ENCODE assay signal across 21 cellular contexts in the genomic region with DNA sequence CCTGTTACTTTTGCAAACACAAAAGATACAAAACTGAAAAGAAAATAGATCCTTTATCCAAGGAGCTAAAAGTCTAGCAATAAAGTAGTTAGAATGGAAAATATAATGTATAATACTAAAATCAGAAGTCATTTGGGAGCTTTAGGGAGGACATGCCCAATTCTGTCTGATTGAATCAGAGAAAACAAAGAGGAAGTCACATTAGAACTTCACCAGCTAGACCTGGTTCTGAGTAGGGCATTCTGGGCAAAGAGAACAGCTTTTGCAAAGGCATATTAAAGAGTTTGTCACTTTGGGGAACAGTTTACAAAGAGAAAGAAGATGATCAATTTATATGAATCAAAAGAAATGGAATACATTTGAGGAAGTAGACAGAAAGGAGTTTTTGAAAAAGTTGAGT.
"Had no signal": no experiment of that assay in that cellular context is flagged by ENCODE, and none has a peak within 500 bp of the region (broad histone marks: within the 10 kb centered on the region; RNA-seq: fewer than 3 reads in every experiment).

No MANE protein-coding gene starts in this region.

- H3K9me3 ChIP-seq: body of pancreas, heart left ventricle, neutrophil, ovary, prostate gland, thoracic aorta, upper lobe of right lung had no signal

- H3K27me3 ChIP-seq: body of pancreas, ovary had no signal

- H3K4me3 ChIP-seq: body of pancreas, cardiac muscle cell, heart left ventricle, ovary, prostate gland, thoracic aorta, upper lobe of right lung had no signal

- H3K4me1 ChIP-seq: heart left ventricle, prostate gland, upper lobe of right lung had no signal

- H3K4me3 Mint-ChIP-seq: activated naive CD4-positive, alpha-beta T cell treated with anti-CD3 and anti-CD28 coated beads, Interleukin-2, amount 50 U/mL, for 24 hours; memory B cell; nephron; T-helper 1 cell treated with Interleukin-12 subunit alpha and Interleukin-12 subunit beta and Interleukin-4 antibody, amounts not matched to agents 30 μg/mL and 1 μg/mL, for 36 hours had no signal

- H3K9me3 Mint-ChIP-seq: activated CD4-positive, alpha-beta T cell treated with anti-CD3 and anti-CD28 coated beads, Interleukin-2, amount 10 ng/mL, durations not matched to agents 24 days and 14 days; activated naive CD4-positive, alpha-beta T cell treated with anti-CD3 and anti-CD28 coated beads, Interleukin-2, amount 50 U/mL, for 24 hours; activated T-helper 2 cell treated with anti-CD3 and anti-CD28 coated beads, Interferon-gamma antibody, Interleukin-2, Interleukin-4, amounts not matched to agents 10 μg/mL and 5 μg/mL and 100 μg/mL, durations not matched to agents 14 hours and 24 hours and 36 hours; memory B cell; nephron; T-helper 1 cell treated with Interleukin-12 subunit alpha and Interleukin-12 subunit beta and Interleukin-4 antibody, amounts not matched to agents 30 μg/mL and 1 μg/mL, for 36 hours had no signal

- H3K36me3 Mint-ChIP-seq: activated naive CD4-positive, alpha-beta T cell treated with anti-CD3 and anti-CD28 coated beads, Interleukin-2, amount 50 U/mL, for 24 hours; memory B cell had no signal

- H3K27ac Mint-ChIP-seq: activated T-helper 2 cell treated with anti-CD3 and anti-CD28 coated beads, Interferon-gamma antibody, Interleukin-2, Interleukin-4, amounts not matched to agents 10 μg/mL and 5 μg/mL and 100 μg/mL, durations not matched to agents 14 hours and 24 hours and 36 hours; memory B cell; nephron had no signal

- H3K4me1 Mint-ChIP-seq: nephron had no signal

- H3K36me3 ChIP-seq: cardiac muscle cell, heart left ventricle, neutrophil, ovary, prostate gland, thoracic aorta, upper lobe of right lung had no signal

- ATAC-seq: body of pancreas, heart left ventricle, left cardiac atrium, upper lobe of right lung had no signal

- H3K27ac ChIP-seq: cardiac muscle cell, epithelial cell of prostate, heart left ventricle, neutrophil, ovary, prostate gland, thoracic aorta, upper lobe of right lung had no signal

- DNase-seq: activated CD4-positive, alpha-beta T cell treated with anti-CD3 and anti-CD28 coated beads, Interleukin-2, amount 10 ng/mL, durations not matched to agents 24 days and 14 days; anterior cingulate cortex; body of pancreas; heart left ventricle; islet precursor cell; left cardiac atrium; ovary; stimulated activated CD4-positive, alpha-beta T cell treated with anti-CD3 and anti-CD28 coated beads, Interleukin-2, amount 100 ng/mL, for 48 hours; stimulated activated CD8-positive, alpha-beta memory T cell treated with anti-CD3 and anti-CD28 coated beads, Interleukin-4, amount 100 ng/mL, for 48 hours; stimulated activated naive CD4-positive, alpha-beta T cell treated with Interleukin-2 at 50 U/mL for 16 hours; upper lobe of right lung had no signal
